In the genomic region with DNA sequence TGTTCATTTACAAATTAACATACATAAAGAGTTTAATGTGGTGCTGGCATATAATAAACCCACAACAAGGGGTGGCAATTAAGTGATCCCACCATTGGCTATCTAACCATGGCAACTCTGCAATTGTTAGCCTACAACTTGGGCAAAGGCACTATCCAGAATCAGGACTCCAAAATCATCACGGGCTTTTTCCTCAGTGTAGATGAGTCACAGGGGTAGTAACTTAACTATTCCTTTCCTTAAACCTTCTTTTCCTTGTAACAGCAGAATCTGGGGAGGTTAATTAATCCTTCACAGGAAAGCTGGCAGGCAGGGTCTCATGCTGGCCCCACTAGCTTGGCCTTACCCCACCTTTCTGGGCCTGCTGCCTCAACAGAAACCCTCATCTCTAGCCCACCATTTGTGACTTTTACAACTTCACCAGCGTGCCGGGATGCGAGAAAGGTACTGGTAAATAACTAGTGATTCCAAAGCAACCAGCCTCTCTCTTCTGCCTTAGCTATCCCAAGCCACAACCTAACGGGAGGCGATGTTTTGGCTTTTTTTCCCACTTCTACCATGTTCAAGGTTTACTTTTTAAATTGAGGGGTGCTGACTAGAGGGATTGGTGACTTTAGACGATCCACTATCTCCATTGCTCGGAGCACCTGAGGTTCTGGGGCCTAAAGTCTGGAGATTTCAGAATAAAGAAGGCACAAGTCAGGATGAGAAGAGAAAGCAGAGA, we compare ENCODE assay signal across 8 cellular contexts. TPM values are rescaled to one million over a fixed set of nuclear protein-coding genes. Genes with fewer than 3 reads are reported as not detected.
DNase-seq lines count a peak whose midpoint lies in the region; ATAC-seq and TF ChIP-seq lines count a peak whose summit lies in the region.

No MANE protein-coding gene starts in this region.

- H3K27ac Mint-ChIP-seq in activated B cell treated with CpG ODN at 0.5 μM for 24 hours, result peak overlapping the region; percentile 97
- peak overlapping the region; percentile 75 for H3K27ac Mint-ChIP-seq in stimulated activated memory B cell treated with anti-CD40 and anti-IgM and Interleukin-4, amounts not matched to agents 10 μg/mL and 1 μg/mL and 100 μg/mL, for 72 hours

- H3K27me3 ChIP-seq in iPS DF 6.9 (ENCODE audit: control insufficient read depth, insufficient read depth, low read length), result no peaks in the 10 kb centered on the region

- TF ChIP-seq CTCF in activated B cell treated with CpG ODN at 0.5 μM for 24 hours (IDR thresholded peaks at IDR 0.05), result no peak

- H3K36me3 ChIP-seq in iPS DF 6.9 (ENCODE audit: control insufficient read depth, insufficient read depth, low read length), result peaks cover 3% of the 10 kb centered on the region; the same call in 1 of the 2 replicates

- H3K4me1 ChIP-seq in iPS DF 6.9 (ENCODE audit: control insufficient read depth, insufficient read depth, low read length), result peaks cover 3% of the 10 kb centered on the region

- H3K9me3 ChIP-seq in iPS DF 6.9 (ENCODE audit: control insufficient read depth, insufficient read depth, low read length), result no peaks in the 10 kb centered on the region

- no CpG with 5 or more reads among the region's 8 CpGs for WGBS in iPS DF 6.9 (ENCODE audit: insufficient coverage, insufficient read length)

- intact Hi-C loops in activated B cell treated with CpG ODN at 0.5 μM for 24 hours (cut with micrococcal nuclease), result no loop called here

- ATAC-seq in activated B cell treated with CpG ODN at 0.5 μM for 24 hours (ENCODE audit: low read depth), result no peak
- no peak for ATAC-seq in stimulated activated memory B cell treated with anti-CD40 and anti-IgM and Interleukin-4, amounts not matched to agents 10 μg/mL and 1 μg/mL and 100 μg/mL, for 72 hours
- ATAC-seq in GM18907 (IDR thresholded peaks at IDR 0.05; ENCODE audit: unreplicated experiment), result no peak

- H3K4me1 Mint-ChIP-seq in activated B cell treated with CpG ODN at 0.5 μM for 24 hours, result peaks cover 30% of the 10 kb centered on the region
- H3K4me1 Mint-ChIP-seq in stimulated activated memory B cell treated with anti-CD40 and anti-IgM and Interleukin-4, amounts not matched to agents 10 μg/mL and 1 μg/mL and 100 μg/mL, for 72 hours, result peaks cover 16% of the 10 kb centered on the region

- H3K4me3 ChIP-seq in iPS DF 6.9 (ENCODE audit: low read length), result peak overlapping the region; percentile 58; the same call in 1 of the 2 replicates

- H3K27ac ChIP-seq in iPS DF 6.9 (ENCODE audit: low read length), result no peak overlapping the region

- DNase-seq in NCI-H146 treated with DMSO at 0.1 percent for 48 hours (lab: John Stamatoyannopoulos, UW; ENCODE audit: unreplicated experiment) (peak; percentile 48), NCI-H146 (lab: John Stamatoyannopoulos, UW) (no peak), activated B cell treated with CpG ODN at 0.5 μM for 24 hours (no peak), iPS DF 6.9 (ENCODE audit: low read depth, low spot score) (no peak), islet precursor cell (no peak), activated gamma-delta T cell (lab: John Stamatoyannopoulos, UW) (no peak)

- peak overlapping the region; percentile 99 for H3K4me3 Mint-ChIP-seq in activated B cell treated with CpG ODN at 0.5 μM for 24 hours
- peak overlapping the region; percentile 80 for H3K4me3 Mint-ChIP-seq in stimulated activated memory B cell treated with anti-CD40 and anti-IgM and Interleukin-4, amounts not matched to agents 10 μg/mL and 1 μg/mL and 100 μg/mL, for 72 hours

- no peaks in the 10 kb centered on the region for H3K9me3 Mint-ChIP-seq in activated B cell treated with CpG ODN at 0.5 μM for 24 hours
- H3K9me3 Mint-ChIP-seq in stimulated activated memory B cell treated with anti-CD40 and anti-IgM and Interleukin-4, amounts not matched to agents 10 μg/mL and 1 μg/mL and 100 μg/mL, for 72 hours, result no peaks in the 10 kb centered on the region

- POLR2A ChIA-PET in activated B cell treated with CpG ODN at 0.5 μM for 24 hours (lab: Charles Lee), result interaction anchor here (0.6 to 2.8 kb wide), 20 partner anchors 8 to 669 kb away, joined by 3 to 33 read pairs (median 4); a partner anchor contains a TSS

- peaks cover 41% of the 10 kb centered on the region for H3K36me3 Mint-ChIP-seq in activated B cell treated with CpG ODN at 0.5 μM for 24 hours (ENCODE audit: low read depth)
- peaks cover 15% of the 10 kb centered on the region for H3K36me3 Mint-ChIP-seq in stimulated activated memory B cell treated with anti-CD40 and anti-IgM and Interleukin-4, amounts not matched to agents 10 μg/mL and 1 μg/mL and 100 μg/mL, for 72 hours

- H3K27me3 Mint-ChIP-seq in activated B cell treated with CpG ODN at 0.5 μM for 24 hours, result peaks cover 17% of the 10 kb centered on the region
- peaks cover 14% of the 10 kb centered on the region for H3K27me3 Mint-ChIP-seq in stimulated activated memory B cell treated with anti-CD40 and anti-IgM and Interleukin-4, amounts not matched to agents 10 μg/mL and 1 μg/mL and 100 μg/mL, for 72 hours

- CTCF ChIA-PET in activated B cell treated with CpG ODN at 0.5 μM for 24 hours (lab: Charles Lee), result interaction anchor here (0.6 to 4.8 kb wide), 13 partner anchors 23 to 136 kb away, joined by 3 to 79 read pairs (median 4); a partner anchor contains a TSS

RNA-seq across cellular contexts. Expression of a gene that starts 0.7 kb away (rescaled TPM):
- 330 and 354 TPM in 2 replicates for total RNA-seq in activated B cell treated with CpG ODN at 0.5 μM for 24 hours

RNA-seq across cellular contexts. Expression of a gene that starts 49.0 kb away (rescaled TPM):
- total RNA-seq in activated B cell treated with CpG ODN at 0.5 μM for 24 hours, result 29.5 and 36.8 TPM in 2 replicates

RNA-seq across cellular contexts. Expression of a gene that starts 52.1 kb away (rescaled TPM):
- 44.2 and 59.5 TPM in 2 replicates for total RNA-seq in activated B cell treated with CpG ODN at 0.5 μM for 24 hours
